ENCODE assay signal across 8 cellular contexts in the genomic region with DNA sequence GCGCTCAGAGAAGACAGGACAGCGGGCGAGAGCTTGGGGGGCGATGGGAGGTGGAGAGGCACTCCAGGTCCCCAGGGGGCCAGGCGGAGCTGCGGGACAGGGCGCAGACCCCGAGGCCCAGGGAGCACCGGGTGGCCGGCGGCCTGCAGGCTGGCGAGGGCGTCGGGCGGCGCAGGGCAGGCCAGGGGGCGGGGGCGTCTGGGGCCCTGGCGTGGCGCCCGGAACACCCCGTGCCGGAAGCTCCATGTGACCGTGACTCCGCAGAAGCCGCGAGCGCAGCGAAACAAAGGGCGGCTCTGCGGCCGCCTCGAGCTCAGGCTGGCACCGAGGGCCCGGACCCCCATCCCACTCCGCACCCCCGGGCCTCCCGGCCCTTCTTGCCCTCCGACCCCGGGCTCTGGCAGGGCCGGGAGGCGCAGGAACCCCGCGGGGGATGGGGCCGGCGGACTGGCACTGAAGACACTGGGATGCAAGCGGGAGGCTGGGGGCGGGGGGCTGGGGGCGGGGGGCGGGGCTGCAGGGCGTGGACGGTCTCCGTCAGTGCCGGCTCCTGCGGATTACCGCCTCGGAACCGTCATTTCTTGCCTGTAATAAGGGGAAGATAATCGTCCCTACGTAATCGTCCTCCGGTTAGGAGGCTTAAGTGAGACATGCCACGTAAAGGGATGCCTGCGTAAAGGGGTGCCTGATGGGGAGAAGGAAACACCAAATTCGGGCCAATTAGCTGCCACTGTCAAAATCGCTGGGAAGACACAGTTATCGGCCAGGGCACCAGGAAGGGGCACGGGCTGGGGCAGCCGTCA. TPM values are rescaled to one million over a fixed set of nuclear protein-coding genes. Genes with fewer than 3 reads are reported as not detected.
DNase-seq lines count a peak whose midpoint lies in the region; ATAC-seq and TF ChIP-seq lines count a peak whose summit lies in the region.

No MANE protein-coding gene starts in this region.

- peak overlapping the region; percentile 66 for H3K4me3 ChIP-seq in right cardiac atrium (ENCODE audit: low read length)
- peak overlapping the region; percentile 43 to 54 for H3K4me3 ChIP-seq in vagina

- peak; percentile 89 for ATAC-seq in GM21825 (IDR thresholded peaks at IDR 0.05; ENCODE audit: unreplicated experiment)
- ATAC-seq in right cardiac atrium: peak; percentile 88 to 89

- 2% methylated on average over 69 of the region's 69 CpGs for WGBS in right cardiac atrium

- H3K27ac ChIP-seq in right cardiac atrium (ENCODE audit: low read length) (peak overlapping the region; percentile 99), vagina (peak overlapping the region; percentile 90)

- H3K9me3 ChIP-seq in ES-I3 (ENCODE audit: control insufficient read depth, insufficient read depth, low read length) (no peaks in the 10 kb centered on the region), right cardiac atrium (ENCODE audit: control insufficient read depth, low read length) (no peaks in the 10 kb centered on the region), vagina (no peaks in the 10 kb centered on the region)

- H3K36me3 ChIP-seq in ES-I3 (ENCODE audit: insufficient read depth, low read length) (no peaks in the 10 kb centered on the region), vagina (no peaks in the 10 kb centered on the region)

- H3K4me1 ChIP-seq in ES-I3 (ENCODE audit: insufficient read depth, low read length): peaks cover 26% of the 10 kb centered on the region
- H3K4me1 ChIP-seq in right cardiac atrium (ENCODE audit: control insufficient read depth, insufficient read depth, low read length): peaks cover 15% of the 10 kb centered on the region
- peaks cover 56% of the 10 kb centered on the region for H3K4me1 ChIP-seq in vagina

- TF ChIP-seq POLR2A in vagina (IDR thresholded peaks at IDR 0.05): peak in 1 of 2 donors; percentile 92

- DNase-seq in M059J (ENCODE audit: low read depth) (peak; percentile 70), T-helper 1 cell (peak; percentile 55 to 86 (median 68)), amygdala (lab: John Stamatoyannopoulos, UW) (peak; percentile 53 to 97 (median 85)), right cardiac atrium (peak; percentile 91 to 97 (median 96)), renal cortical epithelial cell (ENCODE audit: low read depth) (peak; percentile 69), vagina (ENCODE audit: extremely low spot score in 2 of 2) (no peak)

- H3K27me3 ChIP-seq in right cardiac atrium (ENCODE audit: control insufficient read depth, insufficient read depth) (no peaks in the 10 kb centered on the region), vagina (no peaks in the 10 kb centered on the region)

- intact Hi-C loops in right cardiac atrium (cut with DNase I) (loop anchor here in 2 of 4 donors (5.0 kb wide), 1 partner anchor 100 kb away; the partner anchor contains the start of gene MAT2A (in 2 of the 2)), vagina (cut with DNase I) (loop anchor here (1.0 kb wide), 1 partner anchor 102 kb away; the partner anchor contains the start of gene MAT2A)

- H3K9ac ChIP-seq in ES-I3 (ENCODE audit: low read depth, low read length): peak overlapping the region; percentile 64

- no peak for TF ChIP-seq CTCF in vagina (IDR thresholded peaks at IDR 0.05)

RNA-seq across cellular contexts. Expression of gene SH2D6, which starts 19.2 kb away (rescaled TPM):
- total RNA-seq in M059J (2014; rRNA removed; shearing (Covaris generic)): not detected in 2 replicates
- under 1 TPM in 3 of 4 donors, not detected in 1; 0.34 to 0.75 (median 0.62) TPM for total RNA-seq in right cardiac atrium
- polyA plus RNA-seq in right cardiac atrium: 0.29 TPM
- total RNA-seq in renal cortical epithelial cell: 0.40 TPM in 1 of 2 replicates, not detected in the other
- not detected for total RNA-seq in vagina

RNA-seq across cellular contexts. Expression of gene CAPG, which starts 27.5 kb away (rescaled TPM):
- total RNA-seq in M059J (2014; rRNA removed; shearing (Covaris generic)): 78.8 and 89.4 TPM in 2 replicates
- total RNA-seq in right cardiac atrium (10 to 100 TPM in 2 of 4 donors, 1 to 10 TPM in 2; 6.8 to 15.6 (median 12.3) TPM), renal cortical epithelial cell (295 and 502 TPM in 2 replicates), vagina (165 TPM)
- 13.2 TPM for polyA plus RNA-seq in right cardiac atrium

Comparison
In these comparisons a context has a peak if more than half of its experiments do, and no peak if none do; other contexts are left out.
1. DNase-seq: peak in M059J (single experiment), T-helper 1 cell (5 of 5), amygdala (56 of 56), right cardiac atrium (3 of 3) and renal cortical epithelial cell (single experiment); none in vagina (0 of 2).